In genomic region chr2:4763009-4763408, GRCh38 we compare ENCODE assay signal across 9 cellular contexts.
A peak's percentile ranks its signal among the peaks of the same experiment; 100 is the strongest.
DNase-seq lines count a peak whose midpoint lies in the region; ATAC-seq and TF ChIP-seq lines count a peak whose summit lies in the region.
"Had no signal": no experiment of that assay in that cellular context is flagged by ENCODE, and none has a peak within 500 bp of the region (broad histone marks: within the 10 kb centered on the region; RNA-seq: fewer than 3 reads in every experiment).

No MANE protein-coding gene starts in this region.

- H3K4me2 ChIP-seq in MM.1S (ENCODE audit: low read depth, low read length), result no peak overlapping the region

- no peaks in the 10 kb centered on the region for H3K9me3 ChIP-seq in MM.1S (replicated peaks; ENCODE audit: insufficient read depth, low read length)

- no peaks in the 10 kb centered on the region for H3K27me3 ChIP-seq in MM.1S (replicated peaks; ENCODE audit: insufficient read depth, low read length)

- no peak overlapping the region for H2AFZ ChIP-seq in MM.1S (ENCODE audit: low read length)

- DNase-seq in COR-L47 (lab: John Stamatoyannopoulos, UW) (peak; percentile 75), MM.1S (no peak), RPMI8226 (peak; percentile 50), inferior parietal cortex (ENCODE audit: extremely low spot score) (peak; percentile 6), cerebellar cortex (ENCODE audit: low spot score) (no peak), HuH-7 (ENCODE audit: low spot score) (no peak)
- DNase-seq in activated T-cell treated with anti-CD3 and anti-CD28 coated beads, Interleukin-2, amount 50 U/mL, for 1 hour, result no peak
- DNase-seq in activated T-cell treated with anti-CD3 and anti-CD28 coated beads, Interleukin-2, amount 50 U/mL, for 4 hours, result no peak
- DNase-seq: T-helper 9 cell had no signal

- H3K36me3 ChIP-seq in MM.1S (replicated peaks; ENCODE audit: insufficient read depth, low read length), result no peaks in the 10 kb centered on the region

- peaks cover 16% of the 10 kb centered on the region for H3K9me3 Mint-ChIP-seq in activated T-cell treated with anti-CD3 and anti-CD28 coated beads, Interleukin-2, amount 50 U/mL, for 4 hours

- H3K79me2 ChIP-seq in MM.1S (ENCODE audit: low read length), result no peaks in the 10 kb centered on the region

- no peaks in the 10 kb centered on the region for H3K9me2 ChIP-seq in MM.1S (replicated peaks; ENCODE audit: insufficient read depth, low read length)

- H3K4me1 ChIP-seq in MM.1S (ENCODE audit: low read length), result no peaks in the 10 kb centered on the region

- no peaks in the 10 kb centered on the region for H3K27me3 Mint-ChIP-seq in activated T-cell treated with anti-CD3 and anti-CD28 coated beads, Interleukin-2, amount 50 U/mL, for 4 hours (ENCODE audit: low read depth)

- H3K4me1 Mint-ChIP-seq in activated T-cell treated with anti-CD3 and anti-CD28 coated beads, Interleukin-2, amount 50 U/mL, for 4 hours (ENCODE audit: low read depth), result no peaks in the 10 kb centered on the region

- H3K4me3 Mint-ChIP-seq in activated T-cell treated with anti-CD3 and anti-CD28 coated beads, Interleukin-2, amount 50 U/mL, for 4 hours, result no peak overlapping the region

- ATAC-seq in activated T-cell treated with anti-CD3 and anti-CD28 coated beads, Interleukin-2, amount 50 U/mL, for 4 hours, result no peak

- no peaks in the 10 kb centered on the region for H3F3A ChIP-seq in MM.1S (ENCODE audit: insufficient read depth, low read length)

- H3K36me3 Mint-ChIP-seq in activated T-cell treated with anti-CD3 and anti-CD28 coated beads, Interleukin-2, amount 50 U/mL, for 4 hours (ENCODE audit: insufficient read depth), result no peaks in the 10 kb centered on the region

- H3K4me3 ChIP-seq in MM.1S (ENCODE audit: low read length), result no peak overlapping the region

- H3K9ac ChIP-seq in MM.1S (ENCODE audit: low read length), result no peak overlapping the region

- H4K20me1 ChIP-seq in MM.1S (ENCODE audit: insufficient read depth, low read length), result no peaks in the 10 kb centered on the region

- H3K27ac ChIP-seq in MM.1S (ENCODE audit: low read length), result no peak overlapping the region

- peak; percentile 28 for TF ChIP-seq CTCF in MM.1S (IDR thresholded peaks at IDR 0.05; ENCODE audit: low read length)

Comparison
In these comparisons a context has a peak if more than half of its experiments do, and no peak if none do; other contexts are left out.
1. DNase-seq: peak in COR-L47 (single experiment), RPMI8226 (single experiment) and inferior parietal cortex (single experiment); none in MM.1S (single experiment), activated T-cell treated with anti-CD3 and anti-CD28 coated beads, Interleukin-2, amount 50 U/mL, for 1 hour (single experiment), activated T-cell treated with anti-CD3 and anti-CD28 coated beads, Interleukin-2, amount 50 U/mL, for 4 hours (single experiment), cerebellar cortex (single experiment) and HuH-7 (single experiment).